Comparison of ENCODE assay signal across 1 cellular context in genomic region chr1:93909146-93910050, GRCh38.
TF ChIP-seq lines count a peak whose summit lies in the region.

TSS of gene GCLM (minus strand) at chr1:93909430. CDS start at chr1:93909163, 267 bp downstream.

TF ChIP-seq in HepG2, 621 proteins besides CTCF, POLR2A, EP300 and RAD21 (continued from another document and continues in another):
- TF ChIP-seq ZHX2 (IDR thresholded peaks at IDR 0.05; ENCODE audit: low read depth): no peak; the same call in 1 of the 2 replicates
- no peak for TF ChIP-seq ZHX2 (CRISPR knock-in tag; IDR thresholded peaks at IDR 0.05; ENCODE audit: borderline replicate concordance)
- TF ChIP-seq CREB1 (IDR thresholded peaks at IDR 0.05): no peak; the same call in 1 of the 2 replicates
- no peak for TF ChIP-seq CREB1 (CRISPR knock-in tag; IDR thresholded peaks at IDR 0.05)
- no peak for TF ChIP-seq ZNF720 (CRISPR knock-in tag; IDR thresholded peaks at IDR 0.05)
- peak; percentile 78 for TF ChIP-seq RBFOX2 (IDR thresholded peaks at IDR 0.05; ENCODE audit: low read depth, low read length)
- no peak for TF ChIP-seq GRHL1 (CRISPR knock-in tag; conservative IDR thresholded peaks at IDR 0.05)
- no peak for TF ChIP-seq SNAI1 (CRISPR knock-in tag; IDR thresholded peaks at IDR 0.05; ENCODE audit: borderline replicate concordance)
- no peak for TF ChIP-seq ZNF407 (CRISPR knock-in tag; IDR thresholded peaks at IDR 0.05; ENCODE audit: not compliant biosample characterization)
- TF ChIP-seq ATAD3A (CRISPR knock-in tag; IDR thresholded peaks at IDR 0.05): no peak
- no peak for TF ChIP-seq EZH2 (conservative IDR thresholded peaks at IDR 0.05; ENCODE audit: low read depth, low read length)
- TF ChIP-seq CENPBD1 (CRISPR knock-in tag; IDR thresholded peaks at IDR 0.05; ENCODE audit: borderline replicate concordance, low read depth): no peak; the same call in 1 of the 2 replicates
- no peak for TF ChIP-seq NKX3-1 (CRISPR knock-in tag; IDR thresholded peaks at IDR 0.05)
- no peak for TF ChIP-seq ZNF619 (CRISPR knock-in tag; IDR thresholded peaks at IDR 0.05)
- TF ChIP-seq ZNF296 (CRISPR knock-in tag; conservative IDR thresholded peaks at IDR 0.05): no peak
- TF ChIP-seq ZBTB4 (CRISPR knock-in tag; IDR thresholded peaks at IDR 0.05; ENCODE audit: borderline replicate concordance): no peak
- TF ChIP-seq ZNF670 (CRISPR knock-in tag; IDR thresholded peaks at IDR 0.05; ENCODE audit: borderline replicate concordance): no peak
- no peak; the same call in 1 of the 2 replicates for TF ChIP-seq ZSCAN20 (CRISPR knock-in tag; IDR thresholded peaks at IDR 0.05; ENCODE audit: borderline replicate concordance)
- 0 out of 2 replicates have a peak, but pooled peaks have one; percentile 15 for TF ChIP-seq NR0B2 (CRISPR knock-in tag; IDR thresholded peaks at IDR 0.05)
- TF ChIP-seq MZF1 (CRISPR knock-in tag; IDR thresholded peaks at IDR 0.05; ENCODE audit: borderline replicate concordance): no peak
- TF ChIP-seq TERF1 (CRISPR knock-in tag; IDR thresholded peaks at IDR 0.05): no peak
- TF ChIP-seq TEAD3 (CRISPR knock-in tag; optimal IDR thresholded peaks at IDR 0.05; ENCODE audit: borderline replicate concordance): no peak
- no peak for TF ChIP-seq SRSF1 (optimal IDR thresholded peaks at IDR 0.05; ENCODE audit: low read depth, low read length)
- TF ChIP-seq AKNA (CRISPR knock-in tag; IDR thresholded peaks at IDR 0.05; ENCODE audit: borderline replicate concordance): no peak
- no peak for TF ChIP-seq ZNF773 (CRISPR knock-in tag; IDR thresholded peaks at IDR 0.05; ENCODE audit: borderline replicate concordance)
- no peak for TF ChIP-seq ZNF121 (CRISPR knock-in tag; IDR thresholded peaks at IDR 0.05)
